In the genomic region with DNA sequence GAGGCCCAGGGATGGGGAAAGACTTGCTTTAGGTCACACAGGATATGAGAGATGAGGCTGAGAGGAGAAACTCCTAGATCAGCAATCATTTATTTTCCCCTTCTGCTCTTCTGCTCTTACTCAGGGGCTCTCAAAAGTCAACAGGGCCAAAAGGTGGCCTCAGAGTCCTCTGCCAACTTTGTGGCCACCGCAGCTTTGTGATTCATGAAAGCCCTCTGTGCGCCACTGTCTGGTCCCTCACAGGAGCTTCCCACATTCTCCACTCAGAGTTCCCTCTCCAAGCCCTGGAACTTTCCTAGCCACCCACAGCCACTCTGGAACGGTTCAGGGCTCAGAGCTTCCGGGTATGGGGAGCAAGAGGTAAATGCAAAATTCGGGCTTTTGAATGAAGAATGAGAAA, we compare ENCODE assay signal across 12 cellular contexts.
DNase-seq lines count a peak whose midpoint lies in the region; ATAC-seq and TF ChIP-seq lines count a peak whose summit lies in the region.
"Had no signal": no experiment of that assay in that cellular context is flagged by ENCODE, and none has a peak within 500 bp of the region (broad histone marks: within the 10 kb centered on the region; RNA-seq: fewer than 3 reads in every experiment).

No MANE protein-coding gene starts in this region.

- H3K36me3 ChIP-seq in heart right ventricle (peaks cover 0 to 11% (median 0%) of the 10 kb centered on the region in 9 donors), tibial artery (no peaks in the 10 kb centered on the region)

- H3K9me3 ChIP-seq in right cardiac atrium (ENCODE audit: control insufficient read depth, low read length) = no peaks in the 10 kb centered on the region
- no peaks in the 10 kb centered on the region for H3K9me3 ChIP-seq in heart right ventricle
- no peaks in the 10 kb centered on the region for H3K9me3 ChIP-seq in tibial artery

- 63% methylated on average over 5 of the region's 5 CpGs for WGBS in right cardiac atrium
- 72 to 78% methylated on average over 5 of the region's 5 CpGs for WGBS in heart right ventricle, 2 donors

- no peak overlapping the region for H3K4me3 ChIP-seq in right cardiac atrium (ENCODE audit: low read length)
- no peak overlapping the region for H3K4me3 ChIP-seq in heart right ventricle
- no peak overlapping the region for H3K4me3 ChIP-seq in tibial artery
- H3K4me3 ChIP-seq: GM12878, GM23338 had no signal

- ATAC-seq in right cardiac atrium (no peak), heart right ventricle (no peak)
- ATAC-seq in stimulated activated naive CD8-positive, alpha-beta T cell treated with anti-CD3 and anti-CD28 coated beads, Interleukin-15, Interleukin-2, amounts not matched to agents 100 U/mL and 50 U/mL, for 24 hours = no peak
- ATAC-seq: CD8-positive, alpha-beta T cell; GM12878; GM23338 had no signal

- H3K4me1 ChIP-seq in right cardiac atrium (ENCODE audit: control insufficient read depth, insufficient read depth, low read length) (peaks cover 2% of the 10 kb centered on the region), heart right ventricle (peaks cover 8 to 61% (median 31%) of the 10 kb centered on the region in 9 donors), tibial artery (peaks cover 0 to 40% (median 28%) of the 10 kb centered on the region in 4 donors)

- intact Hi-C loops in right cardiac atrium (cut with DNase I) = no loop called here
- intact Hi-C loops in heart right ventricle (cut with DNase I) = loop anchor here in 5 of 10 donors (5.0 to 10.0 kb wide), 4 partner anchors 53 to 83 kb away; a partner anchor contains a TSS
- intact Hi-C loops in tibial artery (cut with DNase I; ENCODE audit: low total_unique reads) = no loop called here

- TF ChIP-seq CTCF in heart right ventricle (IDR thresholded peaks at IDR 0.05) (no peak), tibial artery (IDR thresholded peaks at IDR 0.05) (no peak)

- DNase-seq in right cardiac atrium = peak in 2 of 3 donors; percentile 20 to 44
- no peak for DNase-seq in heart right ventricle
- peak; percentile 61 for DNase-seq in M059J (ENCODE audit: low read depth)
- DNase-seq in myocyte (ENCODE audit: low read depth) = peak; percentile 33
- no peak for DNase-seq in tibial artery
- DNase-seq in NCI-H345 treated with DMSO at 0.1 percent for 48 hours (lab: John Stamatoyannopoulos, UW; ENCODE audit: unreplicated experiment) = no peak
- no peak for DNase-seq in stimulated activated naive CD8-positive, alpha-beta T cell treated with anti-CD3 and anti-CD28 coated beads, Interleukin-15, Interleukin-2, amounts not matched to agents 100 U/mL and 50 U/mL, for 24 hours
- DNase-seq: CD8-positive, alpha-beta T cell; DMS53; H7 had no signal

- H3K27me3 ChIP-seq in right cardiac atrium (ENCODE audit: control insufficient read depth, insufficient read depth) = no peaks in the 10 kb centered on the region
- H3K27me3 ChIP-seq in heart right ventricle = no peaks in the 10 kb centered on the region
- no peaks in the 10 kb centered on the region for H3K27me3 ChIP-seq in tibial artery

- H3K27ac ChIP-seq in right cardiac atrium (ENCODE audit: low read length) = no peak overlapping the region
- H3K27ac ChIP-seq in heart right ventricle = peak overlapping the region in 3 of 10 donors; percentile 32 to 77 (median 63)
- peak overlapping the region; percentile 36 to 50 for H3K27ac ChIP-seq in tibial artery

Comparison
In these comparisons a context has a peak if more than half of its experiments do, and no peak if none do; other contexts are left out.
1. DNase-seq: peak in right cardiac atrium (2 of 3), M059J (single experiment) and myocyte (single experiment); none in heart right ventricle (0 of 2), tibial artery (0 of 2), NCI-H345 treated with DMSO at 0.1 percent for 48 hours (single experiment) and stimulated activated naive CD8-positive, alpha-beta T cell treated with anti-CD3 and anti-CD28 coated beads, Interleukin-15, Interleukin-2, amounts not matched to agents 100 U/mL and 50 U/mL, for 24 hours (single experiment).